18 cellular contexts compared by ENCODE assay signal in the genomic region with DNA sequence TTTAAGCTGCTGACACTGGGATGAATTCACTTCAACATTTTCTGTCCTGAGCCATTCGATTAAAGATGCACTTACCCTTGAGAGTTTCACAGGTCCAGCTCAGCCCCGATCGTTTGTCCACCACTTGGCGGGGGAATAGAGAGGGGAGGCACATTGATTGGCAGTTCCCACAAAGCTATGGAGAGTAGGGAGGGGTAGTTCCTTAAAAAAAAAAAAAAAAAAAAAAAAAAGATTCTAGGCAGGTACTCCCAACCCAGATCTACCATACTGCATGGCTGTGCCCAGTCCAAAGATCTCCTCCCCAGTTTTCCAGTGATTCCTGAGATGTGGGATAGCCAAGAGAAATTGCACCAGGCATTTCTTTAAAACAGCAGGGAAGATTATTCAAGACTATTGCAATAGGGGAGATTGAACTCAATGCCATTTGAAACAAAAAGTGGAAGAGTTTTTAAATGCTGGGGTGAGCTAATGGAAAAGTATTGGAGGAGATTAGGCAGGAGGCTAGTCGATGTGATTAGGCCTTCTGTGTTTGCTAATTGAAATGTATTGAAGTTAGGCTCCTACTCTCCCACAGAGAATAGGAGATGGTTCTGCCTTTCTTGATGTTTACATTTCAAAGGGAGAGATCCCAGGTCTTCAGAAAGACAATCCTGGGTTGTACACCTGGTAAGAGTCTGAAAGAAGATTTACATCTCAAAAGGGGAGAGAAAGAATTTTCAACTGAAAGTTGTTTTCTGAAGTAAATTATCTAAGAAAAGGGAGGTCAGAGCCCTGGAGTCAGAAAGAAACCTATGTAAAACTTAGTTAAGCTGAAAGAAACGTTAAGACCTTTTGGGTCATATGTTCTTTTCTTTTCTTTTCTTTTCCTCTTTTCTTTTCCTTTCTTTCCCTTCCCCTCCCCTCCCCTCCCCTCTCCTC.
A peak's percentile ranks its signal among the peaks of the same experiment; 100 is the strongest.
DNase-seq lines count a peak whose midpoint lies in the region; ATAC-seq and TF ChIP-seq lines count a peak whose summit lies in the region.
"Had no signal": no experiment of that assay in that cellular context is flagged by ENCODE, and none has a peak within 500 bp of the region (broad histone marks: within the 10 kb centered on the region; RNA-seq: fewer than 3 reads in every experiment).

No MANE protein-coding gene starts in this region.

- H3K36me3 ChIP-seq in ES-I3 (ENCODE audit: insufficient read depth, low read length) = no peaks in the 10 kb centered on the region
- H3K36me3 ChIP-seq in neural progenitor cell = no peaks in the 10 kb centered on the region
- no peaks in the 10 kb centered on the region for H3K36me3 ChIP-seq in MM.1S (replicated peaks; ENCODE audit: insufficient read depth, low read length)

- H3K79me2 ChIP-seq in neural progenitor cell (ENCODE audit: low read depth) = no peaks in the 10 kb centered on the region
- no peaks in the 10 kb centered on the region for H3K79me2 ChIP-seq in MM.1S (ENCODE audit: low read length)

- DNase-seq in iPS DF 4.7 (ENCODE audit: extremely low read depth, low spot score) = peak; percentile 85
- peak; percentile 76 for DNase-seq in neural progenitor cell (ENCODE audit: low spot score)
- DNase-seq in MM.1S = no peak
- DNase-seq in NCI-H510A treated with DMSO at 0.1 percent for 48 hours (lab: John Stamatoyannopoulos, UW) = no peak
- DNase-seq: AML-193; CD8-positive, alpha-beta T cell; DMS79 treated with DMSO at 0.1 percent for 48 hours; GM23248; MV-4-11; NCI-H1436 treated with DMSO at 0.1 percent for 48 hours; NCI-H2081 treated with DMSO at 0.1 percent for 48 hours; NCI-H2227 treated with DMSO at 0.1 percent for 48 hours; NK-92 treated with Interleukin-12 subunit alpha and Interleukin-12 subunit beta, amount 100 ng/mL, for 24 hours; PC-9 had no signal

- H4K20me1 ChIP-seq in neural progenitor cell (ENCODE audit: low read depth) (no peaks in the 10 kb centered on the region), MM.1S (ENCODE audit: insufficient read depth, low read length) (no peaks in the 10 kb centered on the region)

- H3K9me3 Mint-ChIP-seq in neural progenitor cell = no peaks in the 10 kb centered on the region

- H3K36me3 Mint-ChIP-seq in neural progenitor cell = no peaks in the 10 kb centered on the region
- H3K36me3 Mint-ChIP-seq: CD8-positive, alpha-beta T cell had no signal

- H2AFZ ChIP-seq in neural progenitor cell (replicated peaks) (no peak overlapping the region), MM.1S (ENCODE audit: low read length) (no peak overlapping the region)
- H2AFZ ChIP-seq: GM23248, PC-9 had no signal

- H3K9ac ChIP-seq in ES-I3 (ENCODE audit: low read depth, low read length) (peak overlapping the region; percentile 15), neural progenitor cell (no peak overlapping the region), MM.1S (ENCODE audit: low read length) (no peak overlapping the region)
- H3K9ac ChIP-seq: GM23248 had no signal

- peaks cover 2% of the 10 kb centered on the region for H3K27me3 Mint-ChIP-seq in neural progenitor cell (ENCODE audit: insufficient read depth, low read depth)
- H3K27me3 Mint-ChIP-seq: IgD-negative memory B cell had no signal

- peaks cover 44% of the 10 kb centered on the region for H3K4me1 Mint-ChIP-seq in neural progenitor cell
- H3K4me1 Mint-ChIP-seq: IgD-negative memory B cell had no signal

- no peak overlapping the region for H3K27ac Mint-ChIP-seq in neural progenitor cell
- H3K27ac Mint-ChIP-seq: CD8-positive, alpha-beta T cell; IgD-negative memory B cell had no signal

- H3K4me3 Mint-ChIP-seq in neural progenitor cell = no peak overlapping the region
- H3K4me3 Mint-ChIP-seq: CD8-positive, alpha-beta T cell; IgD-negative memory B cell had no signal

- TF ChIP-seq CTCF in VCaP (conservative IDR thresholded peaks at IDR 0.05) (no peak), neural progenitor cell (IDR thresholded peaks at IDR 0.05) (no peak), MM.1S (IDR thresholded peaks at IDR 0.05; ENCODE audit: low read length) (no peak)

- H3K4me1 ChIP-seq in ES-I3 (ENCODE audit: insufficient read depth, low read length) (peaks cover 29% of the 10 kb centered on the region), neural progenitor cell (peaks cover 57% of the 10 kb centered on the region), MM.1S (ENCODE audit: low read length) (no peaks in the 10 kb centered on the region)

- no peaks in the 10 kb centered on the region for H3K27me3 ChIP-seq in neural progenitor cell
- H3K27me3 ChIP-seq in MM.1S (replicated peaks; ENCODE audit: insufficient read depth, low read length) = no peaks in the 10 kb centered on the region

- H3K4me3 ChIP-seq in neural progenitor cell (peak overlapping the region; percentile 3), MM.1S (ENCODE audit: low read length) (no peak overlapping the region)
- H3K4me3 ChIP-seq: GM23248, PC-9 had no signal

- ATAC-seq in SK-N-SH treated with all-trans-retinoic acid at 6 μM for 48 hours = no peak
- ATAC-seq: CD8-positive, alpha-beta T cell had no signal

- H3K4me2 ChIP-seq in neural progenitor cell (peak overlapping the region; percentile 66), MM.1S (ENCODE audit: low read depth, low read length) (no peak overlapping the region)
- H3K4me2 ChIP-seq: PC-9 had no signal

- peak overlapping the region; percentile 82 for H3K27ac ChIP-seq in VCaP
- peak overlapping the region; percentile 91 for H3K27ac ChIP-seq in neural progenitor cell
- H3K27ac ChIP-seq in MM.1S (ENCODE audit: low read length) = no peak overlapping the region
- H3K27ac ChIP-seq: GM23248, PC-9 had no signal

- H3F3A ChIP-seq in neural progenitor cell (ENCODE audit: low read depth) = peaks cover 56% of the 10 kb centered on the region
- no peaks in the 10 kb centered on the region for H3F3A ChIP-seq in MM.1S (ENCODE audit: insufficient read depth, low read length)

- no peaks in the 10 kb centered on the region for H3K9me2 ChIP-seq in MM.1S (replicated peaks; ENCODE audit: insufficient read depth, low read length)

- no peaks in the 10 kb centered on the region for H3K9me3 ChIP-seq in ES-I3 (ENCODE audit: control insufficient read depth, insufficient read depth, low read length)
- no peaks in the 10 kb centered on the region for H3K9me3 ChIP-seq in neural progenitor cell (ENCODE audit: low read depth)
- no peaks in the 10 kb centered on the region for H3K9me3 ChIP-seq in MM.1S (replicated peaks; ENCODE audit: insufficient read depth, low read length)

TF ChIP-seq in SK-N-SH treated with all-trans-retinoic acid at 6 μM for 48 hours, 23 proteins besides CTCF, POLR2A, EP300 and RAD21:
- no peak for TF ChIP-seq ZNF8 (CRISPR knock-in tag; IDR thresholded peaks at IDR 0.05)
- TF ChIP-seq ESRRG (CRISPR knock-in tag; IDR thresholded peaks at IDR 0.05) = no peak
- TF ChIP-seq ZC3H10 (CRISPR knock-in tag; IDR thresholded peaks at IDR 0.05) = no peak
- no peak for TF ChIP-seq ZFP3 (CRISPR knock-in tag; IDR thresholded peaks at IDR 0.05)
- TF ChIP-seq ZFP30 (CRISPR knock-in tag; IDR thresholded peaks at IDR 0.05) = no peak

Comparison
In these comparisons a context has a peak if more than half of its experiments do, and no peak if none do; other contexts are left out.
1. DNase-seq: peak in iPS DF 4.7 (single experiment) and neural progenitor cell (single experiment); none in MM.1S (single experiment) and NCI-H510A treated with DMSO at 0.1 percent for 48 hours (single experiment).